In genomic region chr5:60699549-60700346, GRCh38 we compare ENCODE assay signal across 8 cellular contexts. TPM values are rescaled to one million over a fixed set of nuclear protein-coding genes. Genes with fewer than 3 reads are reported as not detected.
A peak's percentile ranks its signal among the peaks of the same experiment; 100 is the strongest.
DNase-seq lines count a peak whose midpoint lies in the region; ATAC-seq lines count a peak whose summit lies in the region.

A gene with protein sequence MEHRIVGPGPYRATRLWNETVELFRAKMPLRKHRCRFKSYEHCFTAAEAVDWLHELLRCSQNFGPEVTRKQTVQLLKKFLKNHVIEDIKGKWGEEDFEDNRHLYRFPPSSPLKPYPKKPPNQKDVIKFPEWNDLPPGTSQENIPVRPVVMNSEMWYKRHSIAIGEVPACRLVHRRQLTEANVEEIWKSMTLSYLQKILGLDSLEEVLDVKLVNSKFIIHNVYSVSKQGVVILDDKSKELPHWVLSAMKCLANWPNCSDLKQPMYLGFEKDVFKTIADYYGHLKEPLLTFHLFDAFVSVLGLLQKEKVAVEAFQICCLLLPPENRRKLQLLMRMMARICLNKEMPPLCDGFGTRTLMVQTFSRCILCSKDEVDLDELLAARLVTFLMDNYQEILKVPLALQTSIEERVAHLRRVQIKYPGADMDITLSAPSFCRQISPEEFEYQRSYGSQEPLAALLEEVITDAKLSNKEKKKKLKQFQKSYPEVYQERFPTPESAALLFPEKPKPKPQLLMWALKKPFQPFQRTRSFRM (minus strand): TSS chr5:60700166. CDS start chr5:60700093, 73 bp downstream.

- peak; percentile 94 for ATAC-seq in HG03439 (IDR thresholded peaks at IDR 0.05; ENCODE audit: unreplicated experiment)

- peaks cover 8% of the 10 kb centered on the region; the same call in 1 of the 2 replicates for H3K36me3 ChIP-seq in BLaER1

- peaks cover 27% of the 10 kb centered on the region for H3K4me1 ChIP-seq in BLaER1

- H3K4me3 ChIP-seq in BLaER1: peak within 1 kb of the TSS; percentile 83

- no peaks in the 10 kb centered on the region for H4K20me1 ChIP-seq in BLaER1

- H3K9ac ChIP-seq in BLaER1: peak within 1 kb of the TSS; percentile 88

- H3K27me3 ChIP-seq in BLaER1: no peaks in the 10 kb centered on the region
- H3K27me3 ChIP-seq in layer of hippocampus (ENCODE audit: control insufficient read depth, insufficient read depth, low read length): no peaks in the 10 kb centered on the region

- peak within 1 kb of the TSS; percentile 86 for H3K4me2 ChIP-seq in BLaER1

- H3K9me3 ChIP-seq in BLaER1: peaks cover 12% of the 10 kb centered on the region

- peak within 1 kb of the TSS; percentile 87 for H3K27ac ChIP-seq in BLaER1
- H3K27ac ChIP-seq in layer of hippocampus (ENCODE audit: low read depth, low read length): peak within 1 kb of the TSS; percentile 42

- DNase-seq in GM19238 (ENCODE audit: insufficient read length, low spot score): peak; percentile 70
- DNase-seq in NCI-H460 (ENCODE audit: extremely low read depth, low read depth): peak; percentile 88
- DNase-seq in activated CD4-positive, alpha-beta T cell treated with anti-CD3 and anti-CD28 coated beads for 24 hours (ENCODE audit: low read depth in 2 of 2): peak; percentile 75 to 80
- DNase-seq in cerebellum (ENCODE audit: low spot score): peak; percentile 87
- DNase-seq in stimulated activated CD4-positive, alpha-beta T cell treated with anti-CD3 and anti-CD28 coated beads, Interleukin-1b, Interleukin-23, amount 100 ng/mL, for 24 hours (ENCODE audit: low read depth in 4 of 4, low spot score in 1 of 4): peak; percentile 54 to 83 (median 77)

RNA-seq across cellular contexts. Expression of the gene that starts here (rescaled TPM):
- total RNA-seq in NCI-H460 (2014; rRNA removed; shearing (Covaris generic)): 38.4 and 39.4 TPM in 2 replicates
- 35.6 and 55.3 TPM in 2 replicates for polyA plus RNA-seq in NCI-H460 (2014; cell fraction: nucleus; rRNA removed)
- 14.2 TPM for total RNA-seq in cerebellum

Comparison
In these comparisons a context has a peak if more than half of its experiments do, and no peak if none do; other contexts are left out.
1. Peak in every context shown above with its lines: DNase-seq, ATAC-seq, H3K4me3 ChIP-seq and H3K27ac ChIP-seq.